Comparison of ENCODE assay signal across 32 cellular contexts in genomic region chr1:82245345-82246014, GRCh38.
"Had no signal": no experiment of that assay in that cellular context is flagged by ENCODE, and none has a peak within 500 bp of the region (broad histone marks: within the 10 kb centered on the region; RNA-seq: fewer than 3 reads in every experiment).

No MANE protein-coding gene starts in this region.

- ATAC-seq: activated CD4-positive, CD25-positive, alpha-beta regulatory T cell treated with anti-CD3 and anti-CD28 coated beads, Interleukin-2, amount 50 U/mL, for 24 hours; activated naive CD8-positive, alpha-beta T cell treated with anti-CD3 and anti-CD28 coated beads, Interleukin-2, amount 50 U/mL, for 24 hours; activated T-cell treated with anti-CD3 and anti-CD28 coated beads, Interleukin-2, amount 50 U/mL, for 4 hours; PC-3; WTC11 had no signal

- H3K4me3 Mint-ChIP-seq: activated CD4-positive, alpha-beta memory T cell treated with anti-CD3 and anti-CD28 coated beads for 36 hours; activated naive CD4-positive, alpha-beta T cell treated with anti-CD3 and anti-CD28 coated beads for 36 hours; activated naive CD8-positive, alpha-beta T cell; activated naive CD8-positive, alpha-beta T cell treated with anti-CD3 and anti-CD28 coated beads, Interleukin-2, amount 50 U/mL, for 24 hours; activated T-cell treated with anti-CD3 and anti-CD28 coated beads, Interleukin-2, amount 50 U/mL, for 4 hours; activated T-helper 1 cell treated with anti-CD3 and anti-CD28 coated beads, Interleukin-12 subunit alpha, Interleukin-12 subunit beta, Interleukin-2, Interleukin-4 antibody, amounts not matched to agents 30 ng/mL and 10 ng/mL and 1 ng/mL, durations not matched to agents 14 hours and 24 hours and 36 hours; brain; T-helper 1 cell treated with Interleukin-12 subunit alpha and Interleukin-12 subunit beta and Interleukin-4 antibody, amounts not matched to agents 30 μg/mL and 1 μg/mL, for 36 hours; T-helper 2 cell treated with Interferon-gamma antibody and Interleukin-4, amounts not matched to agents 5 μg/mL and 100 μg/mL, for 36 hours; WTC11 had no signal

- H3K27ac Mint-ChIP-seq: activated CD4-positive, alpha-beta memory T cell treated with anti-CD3 and anti-CD28 coated beads for 36 hours; activated naive CD4-positive, alpha-beta T cell treated with anti-CD3 and anti-CD28 coated beads for 36 hours; activated naive CD8-positive, alpha-beta T cell; activated naive CD8-positive, alpha-beta T cell treated with anti-CD3 and anti-CD28 coated beads, Interleukin-2, amount 50 U/mL, for 24 hours; activated T-helper 1 cell treated with anti-CD3 and anti-CD28 coated beads, Interleukin-12 subunit alpha, Interleukin-12 subunit beta, Interleukin-2, Interleukin-4 antibody, amounts not matched to agents 30 ng/mL and 10 ng/mL and 1 ng/mL, durations not matched to agents 14 hours and 24 hours and 36 hours; brain; T-helper 1 cell treated with Interleukin-12 subunit alpha and Interleukin-12 subunit beta and Interleukin-4 antibody, amounts not matched to agents 30 μg/mL and 1 μg/mL, for 36 hours; T-helper 2 cell treated with Interferon-gamma antibody and Interleukin-4, amounts not matched to agents 5 μg/mL and 100 μg/mL, for 36 hours; WTC11 had no signal

- DNase-seq: activated CD4-positive, alpha-beta memory T cell treated with anti-CD3 and anti-CD28 coated beads for 36 hours; activated CD4-positive, alpha-beta T cell treated with anti-CD3 and anti-CD28 coated beads for 4 hours; activated CD4-positive, alpha-beta T cell treated with anti-CD3 and anti-CD28 coated beads, Interleukin-2, amount 50 U/mL, for 1 hour; activated CD8-positive, alpha-beta memory T cell treated with anti-CD3 and anti-CD28 coated beads, Interleukin-2, amount 50 U/mL, for 4 hours; activated gamma-delta T cell treated with Interleukin-2 at 50 U/mL for 16 hours; activated naive CD4-positive, alpha-beta T cell treated with anti-CD3 and anti-CD28 coated beads for 36 hours; activated naive CD8-positive, alpha-beta T cell treated with anti-CD3 and anti-CD28 coated beads, Interleukin-2, amount 50 U/mL, for 24 hours; activated T-cell treated with anti-CD3 and anti-CD28 coated beads for 4 hours; activated T-cell treated with anti-CD3 and anti-CD28 coated beads, Interleukin-2, amount 50 U/mL, for 4 hours; anterior cingulate cortex; caudate nucleus; cerebellar nuclear complex; Karpas-422; NCI-H1105; NCI-H1417 treated with DMSO at 0.1 percent for 48 hours; NCI-H187 treated with DMSO at 0.1 percent for 48 hours; NCI-H2081; NCI-H2171 treated with DMSO at 0.1 percent for 48 hours; NCI-H226; NCI-H524 treated with DMSO at 0.1 percent for 48 hours; PC-3; Peyer's patch; RPMI8226; SHP77 treated with DMSO at 0.1 percent for 48 hours; SK-N-SH had no signal

- H3K27me3 Mint-ChIP-seq: activated CD4-positive, alpha-beta memory T cell treated with anti-CD3 and anti-CD28 coated beads for 36 hours; activated naive CD8-positive, alpha-beta T cell; activated naive CD8-positive, alpha-beta T cell treated with anti-CD3 and anti-CD28 coated beads, Interleukin-2, amount 50 U/mL, for 24 hours; brain had no signal

- H3K36me3 Mint-ChIP-seq: activated CD4-positive, alpha-beta memory T cell treated with anti-CD3 and anti-CD28 coated beads for 36 hours; activated naive CD8-positive, alpha-beta T cell; brain had no signal

- H3K9me3 Mint-ChIP-seq: activated naive CD4-positive, alpha-beta T cell treated with anti-CD3 and anti-CD28 coated beads for 36 hours; activated naive CD8-positive, alpha-beta T cell treated with anti-CD3 and anti-CD28 coated beads, Interleukin-2, amount 50 U/mL, for 24 hours had no signal

- H3K4me1 Mint-ChIP-seq: activated naive CD8-positive, alpha-beta T cell treated with anti-CD3 and anti-CD28 coated beads, Interleukin-2, amount 50 U/mL, for 24 hours had no signal
